8 cellular contexts compared by ENCODE assay signal in genomic region chr7:107890493-107890961, GRCh38. TPM values are rescaled to one million over a fixed set of nuclear protein-coding genes. Genes with fewer than 3 reads are reported as not detected.
A peak's percentile ranks its signal among the peaks of the same experiment; 100 is the strongest.
DNase-seq lines count a peak whose midpoint lies in the region; ATAC-seq and TF ChIP-seq lines count a peak whose summit lies in the region.

No MANE protein-coding gene starts in this region.

- peak overlapping the region; percentile 93 for H3K4me3 ChIP-seq in AG04449 (ENCODE audit: low read depth, low read length)
- H3K4me3 ChIP-seq in HL-60 (replicated peaks; ENCODE audit: insufficient read depth, low read length), result peak overlapping the region; percentile 85
- H3K4me3 ChIP-seq in astrocyte of the spinal cord (ENCODE audit: low read depth, low read length), result peak overlapping the region; percentile 84
- peak overlapping the region; percentile 84 for H3K4me3 ChIP-seq in thymus (ENCODE audit: low read length)

- CTCF ChIA-PET in AG04449 (lab: Yijun Ruan, JAX), result interaction anchor here (0.8 to 6.9 kb wide), 6 partner anchors 11 to 256 kb away, joined by 3 to 76 read pairs (median 4); no protein-coding TSS in a partner anchor

- TF ChIP-seq CTCF in AG04449 (IDR thresholded peaks at IDR 0.05; ENCODE audit: insufficient read depth, low read length, missing control alignments) (no peak), HL-60 (IDR thresholded peaks at IDR 0.05; ENCODE audit: insufficient read depth, low read length) (no peak), astrocyte of the spinal cord (IDR thresholded peaks at IDR 0.05; ENCODE audit: low read depth, low read length) (no peak)

- peaks cover 3% of the 10 kb centered on the region for H3K36me3 ChIP-seq in thymus (ENCODE audit: control insufficient read depth, insufficient read depth)

- in situ Hi-C loops in astrocyte of the spinal cord (cut with HindIII; ENCODE audit: low sequenced_read_pairs), result no loop called here

- ATAC-seq in GM19023 (IDR thresholded peaks at IDR 0.05; ENCODE audit: unreplicated experiment), result peak; percentile 6
- ATAC-seq in left colon, result peak; percentile 16

- intact Hi-C loops in left colon (cut with DNase I, micrococcal nuclease), result loop anchor here in 1 of 2 donors (10.0 kb wide), 1 partner anchor 254 kb away; no protein-coding TSS in a partner anchor

- DNase-seq in AG04449 (ENCODE audit: low read depth, low spot score) (no peak), HL-60 (ENCODE audit: low read depth in 1 of 2, low spot score in 1 of 2) (peak in 1 of 2 experiments; percentile 5), astrocyte of the spinal cord (ENCODE audit: low read depth, low spot score) (no peak), left colon (no peak), OCI-M1 (lab: John Stamatoyannopoulos, UW) (no peak)
- no peak for DNase-seq in NK-92 treated with Interleukin-12 subunit alpha and Interleukin-12 subunit beta, amount 100 ng/mL, for 24 hours (lab: John Stamatoyannopoulos, UW)

- POLR2A ChIA-PET in AG04449 (lab: Yijun Ruan, JAX), result interaction anchor here (1.5 kb wide), 1 partner anchor 12 kb away, joined by 4 read pairs; no protein-coding TSS in a partner anchor

- WGBS in thymus, result 13% methylated on average over 7 of the region's 7 CpGs

- H3K4me1 ChIP-seq in thymus (ENCODE audit: control insufficient read depth, insufficient read depth, low read length), result peaks cover 6% of the 10 kb centered on the region

- H3K27ac ChIP-seq in HL-60 (replicated peaks) (peak overlapping the region; percentile 85), thymus (ENCODE audit: low read depth) (peak overlapping the region; percentile 62)

- no peaks in the 10 kb centered on the region for H3K27me3 ChIP-seq in HL-60 (ENCODE audit: insufficient read depth, poor library complexity, severe bottlenecking)
- no peaks in the 10 kb centered on the region for H3K27me3 ChIP-seq in thymus (ENCODE audit: control insufficient read depth, insufficient read depth)

- no peaks in the 10 kb centered on the region for H3K9me3 ChIP-seq in thymus (ENCODE audit: control insufficient read depth)

RNA-seq across cellular contexts. Expression of gene DLD, which starts 0.5 kb away (rescaled TPM):
- 100 to 1,000 TPM; 129 to 139 TPM for total RNA-seq in left colon
- polyA plus RNA-seq in thymus, result 44.2 TPM
